In genomic region chr10:59177031-59177861, GRCh38 we compare ENCODE assay signal across 8 cellular contexts. TPM values are rescaled to one million over a fixed set of nuclear protein-coding genes. Genes with fewer than 3 reads are reported as not detected.
DNase-seq lines count a peak whose midpoint lies in the region; ATAC-seq, FAIRE-seq and TF ChIP-seq lines count a peak whose summit lies in the region.

No MANE protein-coding gene starts in this region.

- no peaks in the 10 kb centered on the region; the same call in 1 of the 2 replicates for H4K20me1 ChIP-seq in HCT116 (ENCODE audit: insufficient read depth)

- H3K9me2 ChIP-seq in HCT116 (ENCODE audit: insufficient read depth): no peaks in the 10 kb centered on the region

- H3K27me3 Mint-ChIP-seq in CD8-positive, alpha-beta T cell (ENCODE audit: low read depth): peaks cover 19% of the 10 kb centered on the region

- ATAC-seq in A549 (peak; percentile 48 to 52; a peak in 5 of 6 replicates), HCT116 (no peak), GM21576 (IDR thresholded peaks at IDR 0.05; ENCODE audit: unreplicated experiment) (no peak)
- no peak for ATAC-seq in CD8-positive, alpha-beta T cell

- H3K4me1 Mint-ChIP-seq in CD8-positive, alpha-beta T cell (ENCODE audit: low read depth): peaks cover 5% of the 10 kb centered on the region

- H3K4me3 ChIP-seq in A549 (peak overlapping the region; percentile 50), HCT116 (replicated peaks in 1 of 2; ENCODE audit: low read depth in 1 of 2, low read length in 2 of 2) (no peak overlapping the region), SJCRH30 (no peak overlapping the region), fibroblast of pulmonary artery (replicated peaks; ENCODE audit: low read depth, low read length) (no peak overlapping the region), neuron (ENCODE audit: low read length) (peak overlapping the region; percentile 89)
- no peak overlapping the region for H3K4me3 ChIP-seq in CD8-positive, alpha-beta T cell (ENCODE audit: low read depth, low read length)

- intact Hi-C loops in HCT116 (cut with micrococcal nuclease): no loop called here
- intact Hi-C loops in CD8-positive, alpha-beta T cell (cut with DNase I, micrococcal nuclease): no loop called here

- TF ChIP-seq CTCF in A549 (IDR thresholded peaks at IDR 0.05) (no peak), HCT116 (IDR thresholded peaks at IDR 0.05 in 2 of 3, conservative IDR thresholded peaks at IDR 0.05 in 1 of 3; ENCODE audit: borderline replicate concordance in 1 of 3, insufficient read depth in 1 of 3, low read depth in 2 of 3, low read length in 2 of 3) (no peak), fibroblast of pulmonary artery (IDR thresholded peaks at IDR 0.05; ENCODE audit: low read length, missing control alignments) (no peak)
- TF ChIP-seq CTCF in CD8-positive, alpha-beta T cell (IDR thresholded peaks at IDR 0.05): no peak

- POLR2A ChIA-PET in A549 (lab: Yijun Ruan, JAX): no interaction called here
- POLR2A ChIA-PET in HCT116 (lab: Charles Lee): no interaction called here
- POLR2A ChIA-PET in CD8-positive, alpha-beta T cell (lab: Charles Lee): no interaction called here

- BruUV-seq in HCT116 (replicated peaks; lab: Mats Ljungman, UMichigan): no TSS peak

- H3K27ac Mint-ChIP-seq in CD8-positive, alpha-beta T cell: no peak overlapping the region

- peaks cover 5% of the 10 kb centered on the region; the same call in 2 of the 3 replicates for H3K4me1 ChIP-seq in A549
- H3K4me1 ChIP-seq in HCT116 (ENCODE audit: control insufficient read depth in 1 of 2, insufficient read depth in 2 of 2, low read length in 2 of 2): no peaks in the 10 kb centered on the region
- H3K4me1 ChIP-seq in SJCRH30: no peaks in the 10 kb centered on the region
- H3K4me1 ChIP-seq in neuron (ENCODE audit: insufficient read depth, low read length): peaks cover 10% of the 10 kb centered on the region
- no peaks in the 10 kb centered on the region for H3K4me1 ChIP-seq in CD8-positive, alpha-beta T cell (ENCODE audit: insufficient read depth, low read length)

- no peaks in the 10 kb centered on the region for H3K27me3 ChIP-seq in HCT116 (ENCODE audit: insufficient read depth, low read length)
- H3K27me3 ChIP-seq in SJCRH30: no peaks in the 10 kb centered on the region
- no peaks in the 10 kb centered on the region for H3K27me3 ChIP-seq in neuron (ENCODE audit: insufficient read depth, low read length)
- no peaks in the 10 kb centered on the region for H3K27me3 ChIP-seq in CD8-positive, alpha-beta T cell (ENCODE audit: insufficient read depth, low read length)

- H3K9me3 Mint-ChIP-seq in CD8-positive, alpha-beta T cell: peaks cover 3% of the 10 kb centered on the region

- no peak for FAIRE-seq in A549 (lab: Jason Lieb, UNC)
- FAIRE-seq in GM12891 (lab: Jason Lieb, UNC): no peak

- no peak for TF ChIP-seq RAD21 in A549 (conservative IDR thresholded peaks at IDR 0.05 in 1 of 2, IDR thresholded peaks at IDR 0.05 in 1 of 2)
- no peak for TF ChIP-seq RAD21 in HCT116 (IDR thresholded peaks at IDR 0.05; ENCODE audit: low read depth)

- no peak overlapping the region for H3K9ac ChIP-seq in HCT116 (ENCODE audit: low read length)

- no peak for TF ChIP-seq EP300 in A549 (IDR thresholded peaks at IDR 0.05)

- H3K4me2 ChIP-seq in A549: peak overlapping the region; percentile 75
- no peak overlapping the region for H3K4me2 ChIP-seq in HCT116 (ENCODE audit: low read length)

- no peaks in the 10 kb centered on the region for H3K9me3 ChIP-seq in A549
- no peaks in the 10 kb centered on the region for H3K9me3 ChIP-seq in HCT116 (ENCODE audit: control insufficient read depth in 1 of 2, insufficient read depth in 1 of 2, low read depth in 1 of 2, low read length in 2 of 2)
- H3K9me3 ChIP-seq in SJCRH30 (replicated peaks): no peaks in the 10 kb centered on the region
- no peaks in the 10 kb centered on the region for H3K9me3 ChIP-seq in neuron (ENCODE audit: low read length)
- no peaks in the 10 kb centered on the region for H3K9me3 ChIP-seq in CD8-positive, alpha-beta T cell (ENCODE audit: low read length)

- no peak overlapping the region for H3K4me3 Mint-ChIP-seq in CD8-positive, alpha-beta T cell

- CTCF ChIA-PET in A549 (lab: Yijun Ruan, JAX): interaction anchor here (2.1 kb wide), 1 partner anchor 225 kb away, joined by 7 read pairs; no protein-coding TSS in a partner anchor
- CTCF ChIA-PET in HCT116 (lab: Charles Lee): no interaction called here
- CTCF ChIA-PET in CD8-positive, alpha-beta T cell (lab: Charles Lee): no interaction called here

- peak overlapping the region in 1 of 2 experiments; percentile 65; a peak in 1 of 6 replicates for H3K27ac ChIP-seq in A549
- no peak overlapping the region for H3K27ac ChIP-seq in HCT116 (ENCODE audit: low read depth, low read length)
- H3K27ac ChIP-seq in SJCRH30: no peak overlapping the region
- H3K27ac ChIP-seq in CD8-positive, alpha-beta T cell (ENCODE audit: low read depth, low read length): no peak overlapping the region

- 66% methylated on average over 42 of the region's 42 CpGs for WGBS in A549 (ENCODE audit: missing lambda C conversion rate)

- TF ChIP-seq POLR2A in A549 (IDR thresholded peaks at IDR 0.05; ENCODE audit: low read length): no peak
- TF ChIP-seq POLR2A in HCT116 (IDR thresholded peaks at IDR 0.05; ENCODE audit: borderline replicate concordance, extremely low read depth, insufficient read depth, insufficient read length): no peak
- no peak for TF ChIP-seq POLR2A in GM12891 (IDR thresholded peaks at IDR 0.05; ENCODE audit: low read depth, low read length)

- no peaks in the 10 kb centered on the region for H3K79me2 ChIP-seq in HCT116 (ENCODE audit: insufficient read depth, low read length)

- H3K36me3 Mint-ChIP-seq in CD8-positive, alpha-beta T cell: no peaks in the 10 kb centered on the region

- DNase-seq in A549 (ENCODE audit: low read depth in 1 of 2, low spot score in 1 of 2) (peak; percentile 15 to 31), HCT116 (ENCODE audit: low read depth, low spot score) (no peak), SJCRH30 (peak; percentile 4 to 41), fibroblast of pulmonary artery (ENCODE audit: low read depth) (peak; percentile 83), GM12891 (ENCODE audit: insufficient read length, low spot score) (no peak)
- no peak for DNase-seq in CD8-positive, alpha-beta T cell

- H2AFZ ChIP-seq in HCT116 (ENCODE audit: low read depth, low read length, poor library complexity, severe bottlenecking) (no peak overlapping the region), neuron (ENCODE audit: low read depth, low read length) (peak overlapping the region; percentile 40)

- H3K36me3 ChIP-seq in HCT116 (ENCODE audit: control insufficient read depth in 1 of 2, insufficient read depth in 2 of 2, low read length in 2 of 2): no peaks in the 10 kb centered on the region
- H3K36me3 ChIP-seq in SJCRH30: no peaks in the 10 kb centered on the region
- H3K36me3 ChIP-seq in neuron (ENCODE audit: insufficient read depth, low read length): no peaks in the 10 kb centered on the region
- no peaks in the 10 kb centered on the region for H3K36me3 ChIP-seq in CD8-positive, alpha-beta T cell (ENCODE audit: insufficient read depth, low read length)

- RAD21 ChIA-PET in HCT116 (lab: Charles Lee; ENCODE audit: low non-redundant PET in 1 of 2, low total read pairs in 2 of 2, uncharacterized antibody in 2 of 2, unreplicated experiment in 2 of 2): no interaction called here

TF ChIP-seq in A549, 52 proteins besides CTCF, POLR2A, EP300 and RAD21 (continues in another document):
- TF ChIP-seq EHMT2 (IDR thresholded peaks at IDR 0.05; ENCODE audit: low read depth) (peak; percentile 92), TP53 (CRISPR knock-in tag; IDR thresholded peaks at IDR 0.05) (no peak)

TF ChIP-seq in HCT116, 20 proteins besides CTCF, POLR2A, EP300 and RAD21 (continues in another document):
- no peak for TF ChIP-seq POLR2AphosphoS5 (IDR thresholded peaks at IDR 0.05; ENCODE audit: low read depth, low read length)

TF ChIP-seq in GM12891, 5 proteins besides CTCF, POLR2A, EP300 and RAD21:
- no peak for TF ChIP-seq TAF1 (IDR thresholded peaks at IDR 0.05; ENCODE audit: low read depth, low read length)
- TF ChIP-seq POLR2AphosphoS5 (IDR thresholded peaks at IDR 0.05; ENCODE audit: low read depth, low read length): no peak
- TF ChIP-seq POU2F2 (IDR thresholded peaks at IDR 0.05; ENCODE audit: low read depth, low read length): no peak
- no peak for TF ChIP-seq SPI1 (IDR thresholded peaks at IDR 0.05; ENCODE audit: low read depth, low read length)
- TF ChIP-seq PAX5 (IDR thresholded peaks at IDR 0.05; ENCODE audit: insufficient read depth, low read length, severe bottlenecking): no peak

RNA-seq across cellular contexts. Expression of gene PHYHIPL, which starts 0.8 kb away (rescaled TPM):
- polyA plus RNA-seq in A549 (2011; rRNA removed) (0.82 and 0.97 TPM in 2 replicates), A549 (2017; fragmentation: RNase III; extraction: RNeasy Plus Mini Kit Qiagen cat#74134 plus additional on column Dnase treatment) (0.30 to 0.88 TPM (median 0.35 TPM) in 3 replicates)
- polyA plus RNA-seq in A549 (2012; cell fraction: cytosol; rRNA removed): 0.08 and 0.14 TPM in 2 replicates
- polyA plus RNA-seq in A549 (2012; cell fraction: nucleus; rRNA removed): 0.07 and 0.13 TPM in 2 replicates
- polyA minus RNA-seq in A549 (2011; rRNA and poly(A)+ RNA removed): 0.19 and 0.29 TPM in 2 replicates
- total RNA-seq in HCT116 (2021; ENCODE audit: unreplicated experiment): not detected
- not detected in 2 replicates for polyA plus RNA-seq in HCT116 (2012)
- 0.04 TPM in 1 of 2 replicates, not detected in the other for total RNA-seq in SJCRH30 (2014; rRNA removed; shearing (Covaris generic))
- total RNA-seq in CD8-positive, alpha-beta T cell: not detected
- not detected for polyA plus RNA-seq in GM12891 (2012; ENCODE audit: low read depth, missing spikeins)

Comparison
In these comparisons a context has a peak if more than half of its experiments do, and no peak if none do; other contexts are left out.
1. ATAC-seq: peak in A549 (2 of 2); none in HCT116 (single experiment), GM21576 (single experiment) and CD8-positive, alpha-beta T cell (single experiment).
2. DNase-seq: peak in A549 (2 of 2), SJCRH30 (2 of 2) and fibroblast of pulmonary artery (single experiment); none in HCT116 (single experiment), CD8-positive, alpha-beta T cell (0 of 7) and GM12891 (single experiment).
3. H3K4me3 ChIP-seq: peak in A549 (single experiment) and neuron (single experiment); none in HCT116 (0 of 2), SJCRH30 (single experiment), fibroblast of pulmonary artery (single experiment) and CD8-positive, alpha-beta T cell (single experiment).
4. Of the 6 proteins assayed by ChIP-seq in both A549 and HCT116: peak only in A549: none; only in HCT116: none; in both: REST; in neither: 5.